In the genomic region with DNA sequence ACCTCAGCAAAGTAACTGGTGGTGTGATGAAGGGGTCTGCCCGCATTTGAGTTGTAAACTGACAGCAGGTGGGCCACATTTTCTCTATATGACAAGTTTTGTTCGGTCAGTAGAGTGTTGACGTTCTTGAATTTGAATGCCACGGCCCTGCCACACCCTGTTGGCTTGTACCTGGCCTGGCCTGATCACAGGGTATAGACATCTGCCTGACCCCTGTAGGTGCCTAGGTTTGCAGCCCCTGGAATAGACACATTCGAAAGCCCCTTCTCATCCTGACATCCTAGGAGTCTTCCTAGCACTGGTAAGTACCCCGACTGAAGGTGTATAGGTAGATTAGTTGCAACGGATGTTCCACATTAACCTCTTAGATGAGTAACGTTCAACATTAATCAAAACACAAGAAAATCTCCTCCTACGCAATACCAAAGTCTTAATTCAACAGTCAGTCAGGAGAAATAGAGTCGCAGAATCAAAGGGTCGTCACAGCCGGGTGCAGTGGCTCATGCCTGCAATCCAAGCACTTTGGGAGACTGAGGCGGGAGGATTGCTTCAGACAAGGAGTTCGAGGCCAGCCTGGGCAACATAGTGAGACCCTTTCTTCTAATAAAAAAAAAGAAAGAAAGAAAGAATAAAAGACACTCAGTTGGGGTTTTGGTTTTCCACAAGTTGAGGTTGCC, we compare ENCODE assay signal across 22 cellular contexts. TPM values are rescaled to one million over a fixed set of nuclear protein-coding genes. Genes with fewer than 3 reads are reported as not detected.
DNase-seq lines count a peak whose midpoint lies in the region; ATAC-seq, FAIRE-seq and TF ChIP-seq lines count a peak whose summit lies in the region.
"Had no signal": no experiment of that assay in that cellular context is flagged by ENCODE, and none has a peak within 500 bp of the region (broad histone marks: within the 10 kb centered on the region; RNA-seq: fewer than 3 reads in every experiment).

No MANE protein-coding gene starts in this region.

- H3K27ac ChIP-seq in CD4-positive, CD25-positive, alpha-beta regulatory T cell (ENCODE audit: insufficient read depth, low read length, poor library complexity, severe bottlenecking), result no peak overlapping the region
- no peak overlapping the region for H3K27ac ChIP-seq in kidney (ENCODE audit: low read depth in 2 of 2, low read length in 2 of 2)
- H3K27ac ChIP-seq: left ventricle myocardium inferior, PC-9 had no signal

- H3K9me3 ChIP-seq in CD4-positive, CD25-positive, alpha-beta regulatory T cell (ENCODE audit: control insufficient read depth in 2 of 2, low read length in 2 of 2), result no peaks in the 10 kb centered on the region
- H3K9me3 ChIP-seq in kidney (ENCODE audit: control insufficient read depth in 1 of 2, low read length in 2 of 2), result no peaks in the 10 kb centered on the region
- H3K9me3 ChIP-seq: BE2C, left ventricle myocardium inferior had no signal

- no peaks in the 10 kb centered on the region for H3K27me3 ChIP-seq in CD4-positive, CD25-positive, alpha-beta regulatory T cell (ENCODE audit: control insufficient read depth, insufficient read depth, low read length)
- H3K27me3 ChIP-seq: BE2C had no signal

- ATAC-seq in activated CD4-positive, alpha-beta T cell treated with anti-CD3 and anti-CD28 coated beads for 36 hours, result no peak
- no peak for ATAC-seq in CD4-positive, CD25-positive, alpha-beta regulatory T cell (ENCODE audit: low read depth in 2 of 2)
- ATAC-seq: HCT116 had no signal

- CTCF ChIA-PET in activated CD4-positive, alpha-beta T cell treated with anti-CD3 and anti-CD28 coated beads for 36 hours (lab: Charles Lee), result interaction anchor here (0.8 kb wide), 1 partner anchor 10 kb away, joined by 3 read pairs; no protein-coding TSS in a partner anchor
- CTCF ChIA-PET in activated CD4-positive, alpha-beta memory T cell treated with anti-CD3 and anti-CD28 coated beads for 36 hours (lab: Charles Lee), result interaction anchor here (1.2 kb wide), 1 partner anchor 87 kb away, joined by 4 read pairs; the partner anchor contains the start of gene CD6

- TF ChIP-seq CTCF in chondrocyte (IDR thresholded peaks at IDR 0.05) (no peak), kidney (IDR thresholded peaks at IDR 0.05; ENCODE audit: borderline replicate concordance, extremely low read depth, insufficient read depth) (no peak)

- intact Hi-C loops in activated CD4-positive, alpha-beta T cell treated with anti-CD3 and anti-CD28 coated beads for 36 hours (cut with DNase I, micrococcal nuclease), result no loop called here
- intact Hi-C loops in activated CD4-positive, alpha-beta memory T cell treated with anti-CD3 and anti-CD28 coated beads for 36 hours (cut with micrococcal nuclease), result no loop called here
- intact Hi-C loops in kidney (cut with DNase I), result no loop called here

- POLR2A ChIA-PET in activated CD4-positive, alpha-beta T cell treated with anti-CD3 and anti-CD28 coated beads for 36 hours (lab: Charles Lee), result interaction anchor here (0.6 to 0.8 kb wide), 4 partner anchors 16 to 76 kb away, joined by 3 to 7 read pairs (median 4); no protein-coding TSS in a partner anchor
- POLR2A ChIA-PET in activated CD4-positive, alpha-beta memory T cell treated with anti-CD3 and anti-CD28 coated beads for 36 hours (lab: Charles Lee), result interaction anchor here (1.0 to 7.4 kb wide), 5 partner anchors 15 to 71 kb away, joined by 3 to 54 read pairs (median 16); no protein-coding TSS in a partner anchor

- DNase-seq in activated CD4-positive, alpha-beta T cell treated with anti-CD3 and anti-CD28 coated beads for 36 hours, result peak; percentile 22
- no peak for DNase-seq in activated CD4-positive, alpha-beta T cell treated with anti-CD3 and anti-CD28 coated beads for 4 hours
- no peak for DNase-seq in CD4-positive, CD25-positive, alpha-beta regulatory T cell
- DNase-seq in activated CD4-positive, alpha-beta memory T cell treated with anti-CD3 and anti-CD28 coated beads for 36 hours, result peak; percentile 42
- peak; percentile 26 for DNase-seq in chondrocyte (ENCODE audit: low spot score)
- no peak for DNase-seq in kidney
- DNase-seq in mucosa of gallbladder (ENCODE audit: low spot score), result no peak
- no peak for DNase-seq in activated gamma-delta T cell (lab: John Stamatoyannopoulos, UW)
- DNase-seq: amygdala, BE2C, dermis blood vessel endothelial cell, KG1, left ventricle myocardium inferior, NCI-H2081 treated with DMSO at 0.1 percent for 48 hours, NCI-H446, PC-9 had no signal

- peak overlapping the region; percentile 96 for H3K27ac Mint-ChIP-seq in activated CD4-positive, alpha-beta T cell treated with anti-CD3 and anti-CD28 coated beads for 36 hours
- H3K27ac Mint-ChIP-seq in CD4-positive, CD25-positive, alpha-beta regulatory T cell, result peak overlapping the region; percentile 43 to 91 (median 90)
- H3K27ac Mint-ChIP-seq in activated CD4-positive, alpha-beta memory T cell treated with anti-CD3 and anti-CD28 coated beads for 36 hours, result peak overlapping the region; percentile 98
- H3K27ac Mint-ChIP-seq in chondrocyte (ENCODE audit: unreplicated experiment), result no peak overlapping the region

- peaks cover 71% of the 10 kb centered on the region for H3K36me3 Mint-ChIP-seq in activated CD4-positive, alpha-beta T cell treated with anti-CD3 and anti-CD28 coated beads for 36 hours (ENCODE audit: low read depth)
- H3K36me3 Mint-ChIP-seq in CD4-positive, CD25-positive, alpha-beta regulatory T cell, result peaks cover 4% of the 10 kb centered on the region
- peaks cover 74% of the 10 kb centered on the region for H3K36me3 Mint-ChIP-seq in activated CD4-positive, alpha-beta memory T cell treated with anti-CD3 and anti-CD28 coated beads for 36 hours
- no peaks in the 10 kb centered on the region for H3K36me3 Mint-ChIP-seq in chondrocyte (ENCODE audit: low read depth)

- no peaks in the 10 kb centered on the region for H3K9me3 Mint-ChIP-seq in activated CD4-positive, alpha-beta T cell treated with anti-CD3 and anti-CD28 coated beads for 36 hours (ENCODE audit: low read depth)
- H3K9me3 Mint-ChIP-seq in CD4-positive, CD25-positive, alpha-beta regulatory T cell, result no peaks in the 10 kb centered on the region
- no peaks in the 10 kb centered on the region for H3K9me3 Mint-ChIP-seq in activated CD4-positive, alpha-beta memory T cell treated with anti-CD3 and anti-CD28 coated beads for 36 hours
- H3K9me3 Mint-ChIP-seq in chondrocyte (ENCODE audit: low read depth), result no peaks in the 10 kb centered on the region

- FAIRE-seq in kidney (lab: Jason Lieb, UNC), result no peak
- FAIRE-seq: A204.1, D721Med had no signal

- H3K9ac ChIP-seq in kidney (ENCODE audit: low read length in 2 of 2), result no peak overlapping the region

- H3K36me3 ChIP-seq in CD4-positive, CD25-positive, alpha-beta regulatory T cell (ENCODE audit: control insufficient read depth, insufficient read depth, low read length), result no peaks in the 10 kb centered on the region
- H3K36me3 ChIP-seq in kidney (ENCODE audit: control insufficient read depth in 1 of 2, insufficient read depth in 2 of 2, low read length in 2 of 2), result no peaks in the 10 kb centered on the region
- H3K36me3 ChIP-seq: BE2C, left ventricle myocardium inferior had no signal

- H3K4me3 ChIP-seq in CD4-positive, CD25-positive, alpha-beta regulatory T cell (ENCODE audit: low read depth, low read length), result no peak overlapping the region
- no peak overlapping the region for H3K4me3 ChIP-seq in kidney (ENCODE audit: low read length in 2 of 2)
- H3K4me3 ChIP-seq: left ventricle myocardium inferior, PC-9 had no signal

- peaks cover 50% of the 10 kb centered on the region for H3K4me1 ChIP-seq in CD4-positive, CD25-positive, alpha-beta regulatory T cell (ENCODE audit: control insufficient read depth, insufficient read depth, low read length, poor library complexity, severe bottlenecking)
- H3K4me1 ChIP-seq in kidney (ENCODE audit: control insufficient read depth in 1 of 2, insufficient read depth in 1 of 2, low read depth in 1 of 2, low read length in 2 of 2), result no peaks in the 10 kb centered on the region
- H3K4me1 ChIP-seq: BE2C, left ventricle myocardium inferior had no signal

- H3K27me3 Mint-ChIP-seq in activated CD4-positive, alpha-beta T cell treated with anti-CD3 and anti-CD28 coated beads for 36 hours, result no peaks in the 10 kb centered on the region
- no peaks in the 10 kb centered on the region for H3K27me3 Mint-ChIP-seq in CD4-positive, CD25-positive, alpha-beta regulatory T cell
- no peaks in the 10 kb centered on the region for H3K27me3 Mint-ChIP-seq in activated CD4-positive, alpha-beta memory T cell treated with anti-CD3 and anti-CD28 coated beads for 36 hours
- peaks cover 4% of the 10 kb centered on the region for H3K27me3 Mint-ChIP-seq in chondrocyte (ENCODE audit: low read depth)

- H3K4me3 Mint-ChIP-seq in activated CD4-positive, alpha-beta T cell treated with anti-CD3 and anti-CD28 coated beads for 36 hours, result peak overlapping the region; percentile 26
- H3K4me3 Mint-ChIP-seq in CD4-positive, CD25-positive, alpha-beta regulatory T cell, result peak overlapping the region; percentile 7 to 80 (median 63)
- peak overlapping the region; percentile 59 for H3K4me3 Mint-ChIP-seq in activated CD4-positive, alpha-beta memory T cell treated with anti-CD3 and anti-CD28 coated beads for 36 hours
- no peak overlapping the region for H3K4me3 Mint-ChIP-seq in chondrocyte (ENCODE audit: unreplicated experiment)

- peaks cover 91% of the 10 kb centered on the region for H3K4me1 Mint-ChIP-seq in activated CD4-positive, alpha-beta T cell treated with anti-CD3 and anti-CD28 coated beads for 36 hours
- peaks cover 21 to 82% (median 45%) of the 10 kb centered on the region in 4 donors for H3K4me1 Mint-ChIP-seq in CD4-positive, CD25-positive, alpha-beta regulatory T cell
- H3K4me1 Mint-ChIP-seq in activated CD4-positive, alpha-beta memory T cell treated with anti-CD3 and anti-CD28 coated beads for 36 hours (ENCODE audit: low read depth), result peaks cover 91% of the 10 kb centered on the region
- peaks cover 12% of the 10 kb centered on the region for H3K4me1 Mint-ChIP-seq in chondrocyte (ENCODE audit: low read depth)

RNA-seq across cellular contexts. Expression of gene CD5, which starts 43.6 kb away (rescaled TPM):
- 100 to 1,000 TPM; 298 to 399 TPM for total RNA-seq in activated CD4-positive, alpha-beta T cell treated with anti-CD3 and anti-CD28 coated beads for 36 hours
- total RNA-seq in CD4-positive, CD25-positive, alpha-beta regulatory T cell, result 390 TPM
- polyA plus RNA-seq in CD4-positive, CD25-positive, alpha-beta regulatory T cell, result 100 to 1,000 TPM; 150 to 253 (median 213) TPM
- 100 to 1,000 TPM; 302 to 306 TPM for total RNA-seq in activated CD4-positive, alpha-beta memory T cell treated with anti-CD3 and anti-CD28 coated beads for 36 hours
- total RNA-seq in chondrocyte, result not detected in 3 replicates
- total RNA-seq in kidney, result 2.9 TPM
- 0.26 TPM for polyA plus RNA-seq in kidney (ENCODE audit: insufficient read depth, low read depth, low replicate concordance)
- total RNA-seq in mucosa of gallbladder, result 3.5 TPM
- total RNA-seq: dermis blood vessel endothelial cell, HT1080, PC-9, renal cortical epithelial cell, urinary bladder had no signal

Comparison
In these comparisons a context has a peak if more than half of its experiments do, and no peak if none do; other contexts are left out.
1. DNase-seq: peak in activated CD4-positive, alpha-beta T cell treated with anti-CD3 and anti-CD28 coated beads for 36 hours (single experiment), activated CD4-positive, alpha-beta memory T cell treated with anti-CD3 and anti-CD28 coated beads for 36 hours (single experiment) and chondrocyte (single experiment); none in activated CD4-positive, alpha-beta T cell treated with anti-CD3 and anti-CD28 coated beads for 4 hours (0 of 2), CD4-positive, CD25-positive, alpha-beta regulatory T cell (0 of 3), kidney (single experiment), mucosa of gallbladder (single experiment) and activated gamma-delta T cell (single experiment).
2. RNA of gene CD5, which starts 43.6 kb away (total RNA-seq): 298 to 399 TPM in activated CD4-positive, alpha-beta T cell treated with anti-CD3 and anti-CD28 coated beads for 36 hours, 390 TPM in CD4-positive, CD25-positive, alpha-beta regulatory T cell (single experiment) and 302 to 306 TPM in activated CD4-positive, alpha-beta memory T cell treated with anti-CD3 and anti-CD28 coated beads for 36 hours; 3.5 TPM in mucosa of gallbladder (single experiment), 2.9 TPM in kidney (single experiment) and not detected in chondrocyte; every median in the first group is over 10 times any median in the second.